ENCODE assay signal across 1 cellular context in genomic region chr7:136998495-136998894, GRCh38.
TF ChIP-seq lines count a peak whose summit lies in the region.

No MANE protein-coding gene starts in this region.

TF ChIP-seq in WTC11, 78 proteins besides CTCF, POLR2A, EP300 and RAD21 (continued from another document):
- TF ChIP-seq E2F4 (CRISPR knock-in tag; IDR thresholded peaks at IDR 0.05; ENCODE audit: borderline replicate concordance, low read depth) (no peak), HMGA2 (CRISPR knock-in tag; IDR thresholded peaks at IDR 0.05) (no peak), ARID4B (CRISPR knock-in tag; IDR thresholded peaks at IDR 0.05; ENCODE audit: borderline replicate concordance) (no peak), FOXP1 (CRISPR knock-in tag; IDR thresholded peaks at IDR 0.05; ENCODE audit: borderline replicate concordance) (no peak), NR3C1 (CRISPR knock-in tag; conservative IDR thresholded peaks at IDR 0.05; ENCODE audit: low read depth) (no peak), MAX (CRISPR knock-in tag; IDR thresholded peaks at IDR 0.05) (no peak), JAZF1 (CRISPR knock-in tag; IDR thresholded peaks at IDR 0.05) (no peak), GRHL2 (CRISPR knock-in tag; IDR thresholded peaks at IDR 0.05; ENCODE audit: insufficient replicate concordance, severe bottlenecking) (no peak), TCF7 (CRISPR knock-in tag; IDR thresholded peaks at IDR 0.05; ENCODE audit: low read depth) (no peak)
